22 cellular contexts compared by ENCODE assay signal in the genomic region with DNA sequence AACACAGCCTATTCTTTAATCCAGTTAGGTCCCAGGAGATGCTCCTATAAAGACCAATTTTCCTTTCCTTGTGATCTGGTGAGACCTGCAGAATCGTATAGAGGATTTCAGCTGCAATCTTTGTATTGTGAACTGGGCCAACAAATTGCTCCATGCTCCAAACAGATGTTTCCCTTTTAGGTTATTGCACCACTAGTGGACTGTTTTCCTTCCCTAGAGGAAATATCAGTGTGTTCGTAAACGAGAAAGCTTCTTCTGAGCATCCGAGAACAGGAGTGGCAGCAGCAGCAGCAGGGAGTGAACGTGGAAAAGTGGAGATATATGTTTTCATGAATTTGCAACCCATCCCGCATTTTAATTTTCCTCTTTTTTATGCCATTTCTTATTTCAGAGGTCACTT.
DNase-seq lines count a peak whose midpoint lies in the region; ATAC-seq and TF ChIP-seq lines count a peak whose summit lies in the region.
"Had no signal": no experiment of that assay in that cellular context is flagged by ENCODE, and none has a peak within 500 bp of the region (broad histone marks: within the 10 kb centered on the region; RNA-seq: fewer than 3 reads in every experiment).

No MANE protein-coding gene starts in this region.

- H3K4me3 ChIP-seq in adipocyte (ENCODE audit: low read length) (no peak overlapping the region), gastroesophageal sphincter (no peak overlapping the region), skeletal muscle cell (ENCODE audit: low read depth, low read length) (no peak overlapping the region), testis (no peak overlapping the region)
- H3K4me3 ChIP-seq: coronary artery, neural progenitor cell, PC-9 had no signal

- H3K4me1 ChIP-seq in adipocyte (ENCODE audit: control insufficient read depth, insufficient read depth, low read length) = no peaks in the 10 kb centered on the region
- no peaks in the 10 kb centered on the region for H3K4me1 ChIP-seq in gastroesophageal sphincter
- H3K4me1 ChIP-seq in testis = no peaks in the 10 kb centered on the region
- H3K4me1 ChIP-seq: neural progenitor cell had no signal

- no peaks in the 10 kb centered on the region for H3K4me1 Mint-ChIP-seq in activated naive CD4-positive, alpha-beta T cell treated with anti-CD3 and anti-CD28 coated beads for 36 hours (ENCODE audit: low read depth)
- H3K4me1 Mint-ChIP-seq: activated CD4-positive, alpha-beta T cell treated with anti-CD3 and anti-CD28 coated beads for 36 hours; B cell; neural progenitor cell had no signal

- H3K4me3 Mint-ChIP-seq in activated naive CD4-positive, alpha-beta T cell treated with anti-CD3 and anti-CD28 coated beads for 36 hours = no peak overlapping the region
- H3K4me3 Mint-ChIP-seq: activated CD4-positive, alpha-beta T cell treated with anti-CD3 and anti-CD28 coated beads for 36 hours; B cell; neural progenitor cell had no signal

- WGBS in gastroesophageal sphincter (ENCODE audit: low coverage in 1 of 2), 2 donors = 35 to 52% methylated on average over 5 to 6 of the region's 6 CpGs
- 40 to 48% methylated on average over 6 of the region's 6 CpGs for WGBS in testis, 2 donors

- CTCF ChIA-PET in activated naive CD4-positive, alpha-beta T cell treated with anti-CD3 and anti-CD28 coated beads for 36 hours (lab: Charles Lee) = no interaction called here

- no peaks in the 10 kb centered on the region for H3K9me3 Mint-ChIP-seq in activated naive CD4-positive, alpha-beta T cell treated with anti-CD3 and anti-CD28 coated beads for 36 hours
- H3K9me3 Mint-ChIP-seq: neural progenitor cell had no signal

- no peak for TF ChIP-seq EP300 in gastroesophageal sphincter (IDR thresholded peaks at IDR 0.05)

- H3K36me3 Mint-ChIP-seq in activated naive CD4-positive, alpha-beta T cell treated with anti-CD3 and anti-CD28 coated beads for 36 hours (ENCODE audit: low read depth) = no peaks in the 10 kb centered on the region
- H3K36me3 Mint-ChIP-seq: neural progenitor cell had no signal

- H3K27ac Mint-ChIP-seq in activated naive CD4-positive, alpha-beta T cell treated with anti-CD3 and anti-CD28 coated beads for 36 hours = no peak overlapping the region
- H3K27ac Mint-ChIP-seq: activated CD4-positive, alpha-beta T cell treated with anti-CD3 and anti-CD28 coated beads for 36 hours; B cell; neural progenitor cell had no signal

- no peaks in the 10 kb centered on the region for H3K27me3 Mint-ChIP-seq in activated naive CD4-positive, alpha-beta T cell treated with anti-CD3 and anti-CD28 coated beads for 36 hours (ENCODE audit: low read depth)
- H3K27me3 Mint-ChIP-seq: activated CD4-positive, alpha-beta T cell treated with anti-CD3 and anti-CD28 coated beads for 36 hours; B cell had no signal

- intact Hi-C loops in testis (cut with DNase I; ENCODE audit: low total_unique reads) = no loop called here
- intact Hi-C loops in activated naive CD4-positive, alpha-beta T cell treated with anti-CD3 and anti-CD28 coated beads for 36 hours (cut with micrococcal nuclease) = no loop called here

- H3K9ac ChIP-seq in adipocyte (ENCODE audit: low read length) = no peak overlapping the region
- H3K9ac ChIP-seq: neural progenitor cell had no signal

- no peaks in the 10 kb centered on the region for H3K9me3 ChIP-seq in adipocyte (ENCODE audit: control insufficient read depth, low read length)
- no peaks in the 10 kb centered on the region for H3K9me3 ChIP-seq in gastroesophageal sphincter
- H3K9me3 ChIP-seq in testis = no peaks in the 10 kb centered on the region

- no peak overlapping the region for H3K27ac ChIP-seq in gastroesophageal sphincter
- H3K27ac ChIP-seq in testis = no peak overlapping the region
- H3K27ac ChIP-seq: coronary artery, epithelial cell of prostate, neural progenitor cell, PC-9 had no signal

- no peaks in the 10 kb centered on the region for H3K36me3 ChIP-seq in adipocyte (ENCODE audit: control insufficient read depth, insufficient read depth, low read length, severe bottlenecking)
- H3K36me3 ChIP-seq in gastroesophageal sphincter = no peaks in the 10 kb centered on the region
- no peaks in the 10 kb centered on the region for H3K36me3 ChIP-seq in testis (ENCODE audit: low read depth, missing control alignments)
- H3K36me3 ChIP-seq: neural progenitor cell had no signal

- DNase-seq in GM03348 (ENCODE audit: low spot score) (peak; percentile 68), adipocyte (ENCODE audit: low read depth) (peak; percentile 78), skeletal muscle cell (ENCODE audit: low read depth) (peak; percentile 51), epidermal melanocyte (ENCODE audit: insufficient read length, low spot score) (no peak), testis (no peak)
- no peak for DNase-seq in activated naive CD4-positive, alpha-beta T cell treated with anti-CD3 and anti-CD28 coated beads for 36 hours
- DNase-seq: activated CD4-positive, alpha-beta T cell treated with anti-CD3 and anti-CD28 coated beads for 36 hours; activated gamma-delta T cell treated with Interleukin-2 at 50 U/mL for 16 hours; GDM1; hippocampal formation; IMR-90; kidney; midbrain; NCI-H2107; PC-9; retina had no signal

- H3K27me3 ChIP-seq in adipocyte (replicated peaks; ENCODE audit: control insufficient read depth, insufficient read depth, low read length) (no peaks in the 10 kb centered on the region), gastroesophageal sphincter (no peaks in the 10 kb centered on the region), testis (no peaks in the 10 kb centered on the region)
- H3K27me3 ChIP-seq: neural progenitor cell had no signal

- ATAC-seq in gastroesophageal sphincter = peak; percentile 82
- ATAC-seq in GM19328 (IDR thresholded peaks at IDR 0.05; ENCODE audit: unreplicated experiment) = no peak
- ATAC-seq: activated CD4-positive, alpha-beta T cell treated with anti-CD3 and anti-CD28 coated beads for 36 hours had no signal

- TF ChIP-seq CTCF in gastroesophageal sphincter (IDR thresholded peaks at IDR 0.05) (no peak), testis (IDR thresholded peaks at IDR 0.05) (no peak)

- TF ChIP-seq POLR2A in gastroesophageal sphincter (IDR thresholded peaks at IDR 0.05) (no peak), testis (IDR thresholded peaks at IDR 0.05) (no peak)

Comparison
In these comparisons a context has a peak if more than half of its experiments do, and no peak if none do; other contexts are left out.
1. DNase-seq: peak in GM03348 (single experiment), adipocyte (single experiment) and skeletal muscle cell (single experiment); none in epidermal melanocyte (single experiment), testis (single experiment) and activated naive CD4-positive, alpha-beta T cell treated with anti-CD3 and anti-CD28 coated beads for 36 hours (single experiment).